ENCODE assay signal across 8 cellular contexts in the genomic region with DNA sequence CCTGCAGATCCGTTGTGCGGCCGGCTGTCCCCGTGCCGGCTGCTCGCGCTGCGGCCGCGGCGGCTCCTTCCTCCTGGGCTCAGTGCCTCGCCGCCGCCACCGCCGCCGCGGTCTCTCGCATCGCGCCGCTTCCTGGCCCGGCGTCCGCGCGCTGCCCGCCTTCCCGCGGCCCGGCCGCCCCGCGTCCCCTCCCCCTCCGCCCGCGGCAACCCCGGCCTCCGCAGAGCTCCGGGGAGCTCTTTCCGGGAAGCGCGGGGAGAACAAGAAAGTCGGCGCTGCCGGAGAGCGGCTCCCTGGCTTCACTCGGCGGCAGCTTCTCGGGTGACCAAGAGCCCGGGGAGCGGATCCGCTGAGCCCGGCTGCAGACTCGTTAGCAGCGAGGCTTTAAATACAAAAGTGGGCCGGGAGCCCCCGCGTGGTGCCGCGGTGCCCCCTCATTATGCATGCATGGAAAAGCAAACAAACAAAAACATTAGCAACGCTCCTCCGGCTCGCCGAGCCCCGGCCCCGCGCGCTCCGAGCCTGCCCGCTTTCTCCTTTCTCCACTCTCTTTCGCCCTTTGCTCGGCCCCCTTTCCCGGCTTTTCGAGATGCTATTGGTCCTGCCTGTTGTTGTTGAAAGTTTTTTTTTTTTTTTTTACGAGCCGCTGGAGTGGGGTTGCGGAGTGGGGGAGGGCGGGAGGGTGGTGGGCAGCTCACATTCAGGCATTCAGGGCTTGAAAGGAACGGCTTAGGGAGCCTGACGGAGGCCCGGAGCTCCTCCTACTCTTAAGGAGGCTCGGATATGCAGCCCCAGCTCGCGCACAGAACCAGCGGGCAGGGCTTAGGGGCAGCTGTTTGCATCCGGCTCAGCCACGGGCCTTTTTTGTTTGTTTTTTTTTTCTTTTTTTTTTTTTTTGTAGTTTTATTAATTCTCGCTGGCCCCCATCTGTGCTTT. TPM values are rescaled to one million over a fixed set of nuclear protein-coding genes. Genes with fewer than 3 reads are reported as not detected.
DNase-seq lines count a peak whose midpoint lies in the region; ATAC-seq, FAIRE-seq and TF ChIP-seq lines count a peak whose summit lies in the region.

GAS1 (minus strand) TSS at position 361 of the 936 bp plus-strand sequence. CDS start 727 bp downstream, outside the sequence.

- DNase-seq in GM04504 (ENCODE audit: low read depth), result peak; percentile 90
- peak; percentile 80 for DNase-seq in NCI-H1105 treated with DMSO at 0.1 percent for 48 hours (lab: John Stamatoyannopoulos, UW)
- peak; percentile 83 for DNase-seq in WTC11 (ENCODE audit: low spot score)
- peak; percentile 39 to 95 (median 85) for DNase-seq in caudate nucleus (lab: John Stamatoyannopoulos, UW)
- DNase-seq in immature natural killer cell, result peak; percentile 72 to 77 (median 74)
- DNase-seq in small intestine, result peak; percentile 79
- no peak for DNase-seq in AML-193 (lab: John Stamatoyannopoulos, UW)

- peaks cover 0 to 1% of the 10 kb centered on the region in 2 donors for H3K27me3 ChIP-seq in small intestine (ENCODE audit: control insufficient read depth in 2 of 2, insufficient read depth in 2 of 2, low read length in 2 of 2)

- CTCF ChIA-PET in WTC11 (lab: Charles Lee), result interaction anchor here (0.6 to 2.9 kb wide), 34 partner anchors 8 to 764 kb away, joined by 3 to 31 read pairs (median 4); no protein-coding TSS in a partner anchor

- H3K27me3 Mint-ChIP-seq in WTC11 (ENCODE audit: low read depth) (peaks cover 62% of the 10 kb centered on the region), immature natural killer cell (ENCODE audit: low read depth in 3 of 3) (peaks cover 8 to 27% (median 16%) of the 10 kb centered on the region in 3 donors)

- peak within 1 kb of the TSS; percentile 95 for H3K27ac ChIP-seq in caudate nucleus (ENCODE audit: low read depth, low read length)
- peak within 1 kb of the TSS; percentile 34 to 84 for H3K27ac ChIP-seq in small intestine (ENCODE audit: low read depth in 1 of 2, low read length in 1 of 2)

- peak within 1 kb of the TSS; percentile 80; the same call in 1 of the 2 replicates for H3K27ac Mint-ChIP-seq in WTC11
- peak within 1 kb of the TSS; percentile 72 to 92 (median 83) for H3K27ac Mint-ChIP-seq in immature natural killer cell

- 0 to 1% (median 0%) methylated on average over 64 to 89 of the region's 89 CpGs for WGBS in small intestine, 3 donors

- H3K4me1 Mint-ChIP-seq in WTC11 (peaks cover 43% of the 10 kb centered on the region), immature natural killer cell (peaks cover 26 to 39% of the 10 kb centered on the region in 2 donors)

- ATAC-seq in HG02571 (IDR thresholded peaks at IDR 0.05; ENCODE audit: unreplicated experiment) (peak; percentile 55), WTC11 (peak; percentile 81)

- H3K4me1 ChIP-seq in small intestine (ENCODE audit: control insufficient read depth in 2 of 2, insufficient read depth in 1 of 2, low read depth in 1 of 2, low read length in 1 of 2), result no peaks in the 10 kb centered on the region

- FAIRE-seq in small intestine (lab: Jason Lieb, UNC), result no peak

- POLR2A ChIA-PET in WTC11 (lab: Charles Lee), result interaction anchor here (0.6 to 1.2 kb wide), 4 partner anchors 40 to 423 kb away, joined by 3 to 6 read pairs (median 4); no protein-coding TSS in a partner anchor

- H3K4me3 Mint-ChIP-seq in WTC11 (peak within 1 kb of the TSS; percentile 82), immature natural killer cell (peak within 1 kb of the TSS; percentile 89 to 95 (median 94))

- H3K9me3 ChIP-seq in small intestine (ENCODE audit: control insufficient read depth, low read depth), result no peaks in the 10 kb centered on the region

- no peak for TF ChIP-seq CTCF in WTC11 (IDR thresholded peaks at IDR 0.05)

- H3K36me3 Mint-ChIP-seq in WTC11, result peaks cover 17% of the 10 kb centered on the region
- peaks cover 0 to 4% (median 0%) of the 10 kb centered on the region in 3 donors for H3K36me3 Mint-ChIP-seq in immature natural killer cell

- H3K4me3 ChIP-seq in small intestine (ENCODE audit: low read depth in 1 of 2, low read length in 2 of 2), result peak within 1 kb of the TSS; percentile 48 to 67

- H3K36me3 ChIP-seq in small intestine (ENCODE audit: control insufficient read depth in 2 of 2, insufficient read depth in 2 of 2, low read length in 2 of 2), result no peaks in the 10 kb centered on the region

- H3K9me3 Mint-ChIP-seq in WTC11, result peaks cover 24% of the 10 kb centered on the region
- no peaks in the 10 kb centered on the region for H3K9me3 Mint-ChIP-seq in immature natural killer cell

TF ChIP-seq in WTC11, 78 proteins besides CTCF, POLR2A, EP300 and RAD21 (continues in another document):
- no peak for TF ChIP-seq ZMAT4 (CRISPR knock-in tag; IDR thresholded peaks at IDR 0.05)
- TF ChIP-seq, protein P1, sequence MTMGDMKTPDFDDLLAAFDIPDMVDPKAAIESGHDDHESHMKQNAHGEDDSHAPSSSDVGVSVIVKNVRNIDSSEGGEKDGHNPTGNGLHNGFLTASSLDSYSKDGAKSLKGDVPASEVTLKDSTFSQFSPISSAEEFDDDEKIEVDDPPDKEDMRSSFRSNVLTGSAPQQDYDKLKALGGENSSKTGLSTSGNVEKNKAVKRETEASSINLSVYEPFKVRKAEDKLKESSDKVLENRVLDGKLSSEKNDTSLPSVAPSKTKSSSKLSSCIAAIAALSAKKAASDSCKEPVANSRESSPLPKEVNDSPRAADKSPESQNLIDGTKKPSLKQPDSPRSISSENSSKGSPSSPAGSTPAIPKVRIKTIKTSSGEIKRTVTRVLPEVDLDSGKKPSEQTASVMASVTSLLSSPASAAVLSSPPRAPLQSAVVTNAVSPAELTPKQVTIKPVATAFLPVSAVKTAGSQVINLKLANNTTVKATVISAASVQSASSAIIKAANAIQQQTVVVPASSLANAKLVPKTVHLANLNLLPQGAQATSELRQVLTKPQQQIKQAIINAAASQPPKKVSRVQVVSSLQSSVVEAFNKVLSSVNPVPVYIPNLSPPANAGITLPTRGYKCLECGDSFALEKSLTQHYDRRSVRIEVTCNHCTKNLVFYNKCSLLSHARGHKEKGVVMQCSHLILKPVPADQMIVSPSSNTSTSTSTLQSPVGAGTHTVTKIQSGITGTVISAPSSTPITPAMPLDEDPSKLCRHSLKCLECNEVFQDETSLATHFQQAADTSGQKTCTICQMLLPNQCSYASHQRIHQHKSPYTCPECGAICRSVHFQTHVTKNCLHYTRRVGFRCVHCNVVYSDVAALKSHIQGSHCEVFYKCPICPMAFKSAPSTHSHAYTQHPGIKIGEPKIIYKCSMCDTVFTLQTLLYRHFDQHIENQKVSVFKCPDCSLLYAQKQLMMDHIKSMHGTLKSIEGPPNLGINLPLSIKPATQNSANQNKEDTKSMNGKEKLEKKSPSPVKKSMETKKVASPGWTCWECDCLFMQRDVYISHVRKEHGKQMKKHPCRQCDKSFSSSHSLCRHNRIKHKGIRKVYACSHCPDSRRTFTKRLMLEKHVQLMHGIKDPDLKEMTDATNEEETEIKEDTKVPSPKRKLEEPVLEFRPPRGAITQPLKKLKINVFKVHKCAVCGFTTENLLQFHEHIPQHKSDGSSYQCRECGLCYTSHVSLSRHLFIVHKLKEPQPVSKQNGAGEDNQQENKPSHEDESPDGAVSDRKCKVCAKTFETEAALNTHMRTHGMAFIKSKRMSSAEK (CRISPR knock-in tag; IDR thresholded peaks at IDR 0.05; ENCODE audit: borderline replicate concordance), result no peak
- no peak for TF ChIP-seq SOX15 (CRISPR knock-in tag; IDR thresholded peaks at IDR 0.05)
- TF ChIP-seq SP1 (CRISPR knock-in tag; conservative IDR thresholded peaks at IDR 0.05), result peak; percentile 17; the same call in 1 of the 2 replicates
- TF ChIP-seq ZNF263 (CRISPR knock-in tag; IDR thresholded peaks at IDR 0.05; ENCODE audit: low read depth), result no peak
- peak; percentile 80; the same call in 1 of the 2 replicates for TF ChIP-seq FOXP4 (CRISPR knock-in tag; IDR thresholded peaks at IDR 0.05)
- TF ChIP-seq, protein P2, sequence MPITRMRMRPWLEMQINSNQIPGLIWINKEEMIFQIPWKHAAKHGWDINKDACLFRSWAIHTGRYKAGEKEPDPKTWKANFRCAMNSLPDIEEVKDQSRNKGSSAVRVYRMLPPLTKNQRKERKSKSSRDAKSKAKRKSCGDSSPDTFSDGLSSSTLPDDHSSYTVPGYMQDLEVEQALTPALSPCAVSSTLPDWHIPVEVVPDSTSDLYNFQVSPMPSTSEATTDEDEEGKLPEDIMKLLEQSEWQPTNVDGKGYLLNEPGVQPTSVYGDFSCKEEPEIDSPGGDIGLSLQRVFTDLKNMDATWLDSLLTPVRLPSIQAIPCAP (CRISPR knock-in tag; IDR thresholded peaks at IDR 0.05), result no peak

RNA-seq across cellular contexts. Expression of gene GAS1, which starts in this region (rescaled TPM):
- 5.0 to 6.2 TPM (median 5.3 TPM) in 3 replicates for total RNA-seq in WTC11 (2021)
- polyA plus RNA-seq in immature natural killer cell, result 1 to 10 TPM; 1.4 to 3.9 (median 3.4) TPM
- 1 to 10 TPM in 1 of 3 donors, under 1 TPM in 2; 0.54 to 7.4 (median 0.89) TPM for polyA plus RNA-seq in small intestine

Comparison
In these comparisons a context has a peak if more than half of its experiments do, and no peak if none do; other contexts are left out.
1. DNase-seq: peak in GM04504 (single experiment), NCI-H1105 treated with DMSO at 0.1 percent for 48 hours (single experiment), WTC11 (single experiment), caudate nucleus (61 of 61), immature natural killer cell (3 of 3) and small intestine (single experiment); none in AML-193 (0 of 2).